9 cellular contexts compared by ENCODE assay signal in the genomic region with DNA sequence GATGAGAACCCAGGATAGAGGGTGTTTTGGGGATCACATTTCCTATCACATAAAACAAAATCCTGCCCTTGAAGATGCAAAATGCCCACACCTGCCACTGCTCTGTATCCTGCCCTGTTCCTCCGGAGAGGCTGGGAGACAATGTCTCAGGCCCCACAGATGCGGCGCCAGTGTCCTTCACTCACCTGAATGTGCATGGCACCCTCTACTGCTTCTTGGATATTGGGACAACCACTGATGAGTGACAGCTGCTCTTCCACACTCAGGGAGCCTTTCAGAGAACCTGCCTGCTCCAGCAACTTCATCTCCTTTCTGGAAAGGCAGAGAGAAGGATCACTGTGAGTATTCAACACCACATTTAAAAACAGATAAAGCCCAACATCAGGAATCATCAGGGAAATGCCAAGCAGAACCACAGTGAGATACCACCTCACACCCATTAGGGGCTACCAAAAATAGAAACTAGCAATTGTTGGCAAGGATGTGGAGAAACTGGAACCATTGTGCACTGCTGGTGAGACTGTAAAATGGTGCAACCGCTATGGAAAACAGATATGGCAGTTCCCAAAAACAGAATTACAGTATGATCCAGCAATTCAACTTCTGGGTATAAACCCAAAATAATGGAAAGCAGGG. TPM values are rescaled to one million over a fixed set of nuclear protein-coding genes. Genes with fewer than 3 reads are reported as not detected.
DNase-seq lines count a peak whose midpoint lies in the region; ATAC-seq and TF ChIP-seq lines count a peak whose summit lies in the region.
"Had no signal": no experiment of that assay in that cellular context is flagged by ENCODE, and none has a peak within 500 bp of the region (broad histone marks: within the 10 kb centered on the region; RNA-seq: fewer than 3 reads in every experiment).

No MANE protein-coding gene starts in this region.

- H3K27ac Mint-ChIP-seq in activated naive CD4-positive, alpha-beta T cell treated with anti-CD3 and anti-CD28 coated beads, Interleukin-2, amount 50 U/mL, for 72 hours = no peak overlapping the region

- peak; percentile 5 for TF ChIP-seq CTCF in brain microvascular endothelial cell (IDR thresholded peaks at IDR 0.05; ENCODE audit: low read depth, low read length, missing control alignments)

- no peaks in the 10 kb centered on the region for H3K36me3 Mint-ChIP-seq in activated naive CD4-positive, alpha-beta T cell treated with anti-CD3 and anti-CD28 coated beads, Interleukin-2, amount 50 U/mL, for 72 hours

- H3K9me3 Mint-ChIP-seq in activated naive CD4-positive, alpha-beta T cell treated with anti-CD3 and anti-CD28 coated beads, Interleukin-2, amount 50 U/mL, for 72 hours = no peaks in the 10 kb centered on the region

- H3K27me3 ChIP-seq in brain microvascular endothelial cell (replicated peaks) = no peaks in the 10 kb centered on the region

- ATAC-seq in activated naive CD4-positive, alpha-beta T cell treated with anti-CD3 and anti-CD28 coated beads, Interleukin-2, amount 50 U/mL, for 72 hours = peak; percentile 71 to 88

- DNase-seq in activated naive CD4-positive, alpha-beta T cell treated with anti-CD3 and anti-CD28 coated beads, Interleukin-2, amount 50 U/mL, for 72 hours (ENCODE audit: low spot score in 2 of 2) = peak in 1 of 2 donors; percentile 48
- DNase-seq in activated naive CD4-positive, alpha-beta T cell treated with anti-CD3 and anti-CD28 coated beads, Interleukin-2, amount 50 U/mL, for 16 hours = no peak
- DNase-seq in NCI-H2029 (lab: John Stamatoyannopoulos, UW) = peak; percentile 48
- peak; percentile 25 for DNase-seq in brain microvascular endothelial cell
- DNase-seq in stimulated activated CD8-positive, alpha-beta memory T cell treated with anti-CD3 and anti-CD28 coated beads, Interleukin-15, amount 100 ng/mL, for 1 hour (ENCODE audit: low read depth) = peak; percentile 8
- DNase-seq in stimulated activated naive CD4-positive, alpha-beta T cell treated with Interleukin-2 at 50 U/mL for 16 hours (lab: John Stamatoyannopoulos, UW) = no peak
- no peak for DNase-seq in cerebellar nuclear complex (lab: John Stamatoyannopoulos, UW)
- DNase-seq in KG1 (lab: John Stamatoyannopoulos, UW) = no peak
- DNase-seq: DND-41 had no signal

- no peak overlapping the region for H3K4me3 ChIP-seq in brain microvascular endothelial cell (ENCODE audit: low read depth, low read length)

- in situ Hi-C loops in brain microvascular endothelial cell (cut with HindIII; ENCODE audit: low pct_ligation_motif_present, low sequenced_read_pairs) = no loop called here

- no peak overlapping the region for H3K27ac ChIP-seq in brain microvascular endothelial cell

- no peaks in the 10 kb centered on the region for H3K36me3 ChIP-seq in brain microvascular endothelial cell (replicated peaks)

RNA-seq across cellular contexts. Expression of a gene that starts 36.4 kb away (rescaled TPM):
- 10 to 100 TPM in 1 of 2 donors, 1 to 10 TPM in 1; 9.0 to 10.1 TPM for total RNA-seq in activated naive CD4-positive, alpha-beta T cell treated with anti-CD3 and anti-CD28 coated beads, Interleukin-2, amount 50 U/mL, for 72 hours

Comparison
In these comparisons a context has a peak if more than half of its experiments do, and no peak if none do; other contexts are left out.
1. DNase-seq: peak in NCI-H2029 (single experiment), brain microvascular endothelial cell (single experiment) and stimulated activated CD8-positive, alpha-beta memory T cell treated with anti-CD3 and anti-CD28 coated beads, Interleukin-15, amount 100 ng/mL, for 1 hour (single experiment); none in activated naive CD4-positive, alpha-beta T cell treated with anti-CD3 and anti-CD28 coated beads, Interleukin-2, amount 50 U/mL, for 16 hours (single experiment), stimulated activated naive CD4-positive, alpha-beta T cell treated with Interleukin-2 at 50 U/mL for 16 hours (single experiment), cerebellar nuclear complex (0 of 2) and KG1 (single experiment).